Comparison of ENCODE assay signal across 1 cellular context in the genomic region with DNA sequence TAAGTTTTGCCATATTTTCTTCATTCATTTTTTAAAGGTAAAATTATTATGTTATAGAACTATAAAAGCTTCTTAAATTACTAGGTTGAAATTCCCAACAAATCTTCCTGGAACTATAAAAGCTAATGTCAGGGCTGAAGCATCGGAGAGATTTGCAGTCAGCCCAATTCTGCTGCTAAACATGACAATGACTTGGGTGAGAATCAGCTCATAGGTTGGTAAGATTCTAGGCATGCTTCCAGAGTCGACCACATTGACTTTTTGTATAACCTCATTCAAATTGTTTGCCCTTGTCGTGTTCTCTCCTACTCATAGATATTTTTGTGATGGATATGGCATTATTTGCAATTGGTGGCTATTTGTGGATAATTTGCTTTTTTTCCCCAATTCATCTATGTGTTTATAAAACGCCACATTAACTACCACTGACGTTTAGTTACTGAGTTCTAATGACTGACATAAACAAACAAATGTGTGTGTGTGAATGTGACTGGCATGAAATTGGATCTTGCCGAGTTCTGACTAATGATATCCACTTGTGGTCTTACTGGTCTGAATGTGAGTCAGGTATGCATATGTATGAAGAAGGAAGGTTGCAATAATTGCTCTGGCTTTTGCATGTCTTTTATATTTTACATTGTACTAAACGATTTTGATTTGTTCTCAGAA.
A peak's percentile ranks its signal among the peaks of the same experiment; 100 is the strongest.
TF ChIP-seq lines count a peak whose summit lies in the region.

No MANE protein-coding gene starts in this region.

TF ChIP-seq in HEK293, 187 proteins besides CTCF, POLR2A, EP300 and RAD21 (continued from another document):
- TF ChIP-seq, protein P1, sequence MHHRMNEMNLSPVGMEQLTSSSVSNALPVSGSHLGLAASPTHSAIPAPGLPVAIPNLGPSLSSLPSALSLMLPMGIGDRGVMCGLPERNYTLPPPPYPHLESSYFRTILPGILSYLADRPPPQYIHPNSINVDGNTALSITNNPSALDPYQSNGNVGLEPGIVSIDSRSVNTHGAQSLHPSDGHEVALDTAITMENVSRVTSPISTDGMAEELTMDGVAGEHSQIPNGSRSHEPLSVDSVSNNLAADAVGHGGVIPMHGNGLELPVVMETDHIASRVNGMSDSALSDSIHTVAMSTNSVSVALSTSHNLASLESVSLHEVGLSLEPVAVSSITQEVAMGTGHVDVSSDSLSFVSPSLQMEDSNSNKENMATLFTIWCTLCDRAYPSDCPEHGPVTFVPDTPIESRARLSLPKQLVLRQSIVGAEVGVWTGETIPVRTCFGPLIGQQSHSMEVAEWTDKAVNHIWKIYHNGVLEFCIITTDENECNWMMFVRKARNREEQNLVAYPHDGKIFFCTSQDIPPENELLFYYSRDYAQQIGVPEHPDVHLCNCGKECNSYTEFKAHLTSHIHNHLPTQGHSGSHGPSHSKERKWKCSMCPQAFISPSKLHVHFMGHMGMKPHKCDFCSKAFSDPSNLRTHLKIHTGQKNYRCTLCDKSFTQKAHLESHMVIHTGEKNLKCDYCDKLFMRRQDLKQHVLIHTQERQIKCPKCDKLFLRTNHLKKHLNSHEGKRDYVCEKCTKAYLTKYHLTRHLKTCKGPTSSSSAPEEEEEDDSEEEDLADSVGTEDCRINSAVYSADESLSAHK (tag by site-specific recombination; IDR thresholded peaks at IDR 0.05), result no peak
- no peak for TF ChIP-seq ZNF514 (tag by site-specific recombination; IDR thresholded peaks at IDR 0.05)
- TF ChIP-seq SP2 (tag by site-specific recombination; IDR thresholded peaks at IDR 0.05), result no peak
- no peak for TF ChIP-seq ZNF2 (tag by site-specific recombination; IDR thresholded peaks at IDR 0.05)
- 0 out of 2 replicates have a peak, but pooled peaks have one; percentile 35 for TF ChIP-seq ZEB2 (tag by site-specific recombination; IDR thresholded peaks at IDR 0.05)
- TF ChIP-seq, protein P2, sequence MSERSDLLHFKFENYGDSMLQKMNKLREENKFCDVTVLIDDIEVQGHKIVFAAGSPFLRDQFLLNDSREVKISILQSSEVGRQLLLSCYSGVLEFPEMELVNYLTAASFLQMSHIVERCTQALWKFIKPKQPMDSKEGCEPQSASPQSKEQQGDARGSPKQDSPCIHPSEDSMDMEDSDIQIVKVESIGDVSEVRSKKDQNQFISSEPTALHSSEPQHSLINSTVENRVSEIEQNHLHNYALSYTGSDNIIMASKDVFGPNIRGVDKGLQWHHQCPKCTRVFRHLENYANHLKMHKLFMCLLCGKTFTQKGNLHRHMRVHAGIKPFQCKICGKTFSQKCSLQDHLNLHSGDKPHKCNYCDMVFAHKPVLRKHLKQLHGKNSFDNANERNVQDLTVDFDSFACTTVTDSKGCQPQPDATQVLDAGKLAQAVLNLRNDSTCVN (tag by site-specific recombination; optimal IDR thresholded peaks at IDR 0.05), result no peak
- peak; percentile 60 for TF ChIP-seq ZNF600 (tag by site-specific recombination; IDR thresholded peaks at IDR 0.05)
- TF ChIP-seq ZNF544 (tag by site-specific recombination; IDR thresholded peaks at IDR 0.05), result no peak
- TF ChIP-seq ZSCAN16 (tag by site-specific recombination; IDR thresholded peaks at IDR 0.05), result no peak
- TF ChIP-seq YY2 (tag by site-specific recombination; IDR thresholded peaks at IDR 0.05), result no peak
- TF ChIP-seq SALL2 (tag by site-specific recombination; IDR thresholded peaks at IDR 0.05; ENCODE audit: borderline replicate concordance), result no peak
- TF ChIP-seq, protein P3, sequence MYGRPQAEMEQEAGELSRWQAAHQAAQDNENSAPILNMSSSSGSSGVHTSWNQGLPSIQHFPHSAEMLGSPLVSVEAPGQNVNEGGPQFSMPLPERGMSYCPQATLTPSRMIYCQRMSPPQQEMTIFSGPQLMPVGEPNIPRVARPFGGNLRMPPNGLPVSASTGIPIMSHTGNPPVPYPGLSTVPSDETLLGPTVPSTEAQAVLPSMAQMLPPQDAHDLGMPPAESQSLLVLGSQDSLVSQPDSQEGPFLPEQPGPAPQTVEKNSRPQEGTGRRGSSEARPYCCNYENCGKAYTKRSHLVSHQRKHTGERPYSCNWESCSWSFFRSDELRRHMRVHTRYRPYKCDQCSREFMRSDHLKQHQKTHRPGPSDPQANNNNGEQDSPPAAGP (tag by site-specific recombination; IDR thresholded peaks at IDR 0.05), result no peak
- TF ChIP-seq ZNF626 (tag by site-specific recombination; IDR thresholded peaks at IDR 0.05), result no peak
- TF ChIP-seq ZNF670 (tag by site-specific recombination; IDR thresholded peaks at IDR 0.05; ENCODE audit: low read depth), result no peak
- no peak for TF ChIP-seq MZF1 (tag by site-specific recombination; IDR thresholded peaks at IDR 0.05; ENCODE audit: borderline replicate concordance)
- TF ChIP-seq, protein P4, sequence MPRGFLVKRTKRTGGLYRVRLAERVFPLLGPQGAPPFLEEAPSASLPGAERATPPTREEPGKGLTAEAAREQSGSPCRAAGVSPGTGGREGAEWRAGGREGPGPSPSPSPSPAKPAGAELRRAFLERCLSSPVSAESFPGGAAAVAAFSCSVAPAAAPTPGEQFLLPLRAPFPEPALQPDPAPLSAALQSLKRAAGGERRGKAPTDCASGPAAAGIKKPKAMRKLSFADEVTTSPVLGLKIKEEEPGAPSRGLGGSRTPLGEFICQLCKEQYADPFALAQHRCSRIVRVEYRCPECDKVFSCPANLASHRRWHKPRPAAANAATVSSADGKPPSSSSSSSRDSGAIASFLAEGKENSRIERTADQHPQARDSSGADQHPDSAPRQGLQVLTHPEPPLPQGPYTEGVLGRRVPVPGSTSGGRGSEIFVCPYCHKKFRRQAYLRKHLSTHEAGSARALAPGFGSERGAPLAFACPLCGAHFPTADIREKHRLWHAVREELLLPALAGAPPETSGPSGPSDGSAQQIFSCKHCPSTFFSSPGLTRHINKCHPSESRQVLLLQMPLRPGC (tag by site-specific recombination; IDR thresholded peaks at IDR 0.05), result peak; percentile 83
- no peak for TF ChIP-seq GLIS1 (tag by site-specific recombination; IDR thresholded peaks at IDR 0.05)
- TF ChIP-seq, protein P5, sequence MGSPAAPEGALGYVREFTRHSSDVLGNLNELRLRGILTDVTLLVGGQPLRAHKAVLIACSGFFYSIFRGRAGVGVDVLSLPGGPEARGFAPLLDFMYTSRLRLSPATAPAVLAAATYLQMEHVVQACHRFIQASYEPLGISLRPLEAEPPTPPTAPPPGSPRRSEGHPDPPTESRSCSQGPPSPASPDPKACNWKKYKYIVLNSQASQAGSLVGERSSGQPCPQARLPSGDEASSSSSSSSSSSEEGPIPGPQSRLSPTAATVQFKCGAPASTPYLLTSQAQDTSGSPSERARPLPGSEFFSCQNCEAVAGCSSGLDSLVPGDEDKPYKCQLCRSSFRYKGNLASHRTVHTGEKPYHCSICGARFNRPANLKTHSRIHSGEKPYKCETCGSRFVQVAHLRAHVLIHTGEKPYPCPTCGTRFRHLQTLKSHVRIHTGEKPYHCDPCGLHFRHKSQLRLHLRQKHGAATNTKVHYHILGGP (tag by site-specific recombination; IDR thresholded peaks at IDR 0.05), result no peak
- TF ChIP-seq, protein P6, sequence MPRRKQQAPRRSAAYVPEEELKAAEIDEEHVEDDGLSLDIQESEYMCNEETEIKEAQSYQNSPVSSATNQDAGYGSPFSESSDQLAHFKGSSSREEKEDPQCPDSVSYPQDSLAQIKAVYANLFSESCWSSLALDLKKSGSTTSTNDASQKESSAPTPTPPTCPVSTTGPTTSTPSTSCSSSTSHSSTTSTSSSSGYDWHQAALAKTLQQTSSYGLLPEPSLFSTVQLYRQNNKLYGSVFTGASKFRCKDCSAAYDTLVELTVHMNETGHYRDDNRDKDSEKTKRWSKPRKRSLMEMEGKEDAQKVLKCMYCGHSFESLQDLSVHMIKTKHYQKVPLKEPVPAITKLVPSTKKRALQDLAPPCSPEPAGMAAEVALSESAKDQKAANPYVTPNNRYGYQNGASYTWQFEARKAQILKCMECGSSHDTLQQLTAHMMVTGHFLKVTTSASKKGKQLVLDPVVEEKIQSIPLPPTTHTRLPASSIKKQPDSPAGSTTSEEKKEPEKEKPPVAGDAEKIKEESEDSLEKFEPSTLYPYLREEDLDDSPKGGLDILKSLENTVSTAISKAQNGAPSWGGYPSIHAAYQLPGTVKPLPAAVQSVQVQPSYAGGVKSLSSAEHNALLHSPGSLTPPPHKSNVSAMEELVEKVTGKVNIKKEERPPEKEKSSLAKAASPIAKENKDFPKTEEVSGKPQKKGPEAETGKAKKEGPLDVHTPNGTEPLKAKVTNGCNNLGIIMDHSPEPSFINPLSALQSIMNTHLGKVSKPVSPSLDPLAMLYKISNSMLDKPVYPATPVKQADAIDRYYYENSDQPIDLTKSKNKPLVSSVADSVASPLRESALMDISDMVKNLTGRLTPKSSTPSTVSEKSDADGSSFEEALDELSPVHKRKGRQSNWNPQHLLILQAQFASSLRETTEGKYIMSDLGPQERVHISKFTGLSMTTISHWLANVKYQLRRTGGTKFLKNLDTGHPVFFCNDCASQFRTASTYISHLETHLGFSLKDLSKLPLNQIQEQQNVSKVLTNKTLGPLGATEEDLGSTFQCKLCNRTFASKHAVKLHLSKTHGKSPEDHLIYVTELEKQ (tag by site-specific recombination; IDR thresholded peaks at IDR 0.05; ENCODE audit: borderline replicate concordance), result peak; percentile 60; the same call in 1 of the 2 replicates
- TF ChIP-seq ZNF777 (tag by site-specific recombination; IDR thresholded peaks at IDR 0.05; ENCODE audit: borderline replicate concordance), result no peak
- no peak for TF ChIP-seq ZNF837 (tag by site-specific recombination; IDR thresholded peaks at IDR 0.05)
- TF ChIP-seq GLI4 (tag by site-specific recombination; IDR thresholded peaks at IDR 0.05), result no peak
- no peak for TF ChIP-seq ZNF114 (tag by site-specific recombination; IDR thresholded peaks at IDR 0.05)
- TF ChIP-seq, protein P7, sequence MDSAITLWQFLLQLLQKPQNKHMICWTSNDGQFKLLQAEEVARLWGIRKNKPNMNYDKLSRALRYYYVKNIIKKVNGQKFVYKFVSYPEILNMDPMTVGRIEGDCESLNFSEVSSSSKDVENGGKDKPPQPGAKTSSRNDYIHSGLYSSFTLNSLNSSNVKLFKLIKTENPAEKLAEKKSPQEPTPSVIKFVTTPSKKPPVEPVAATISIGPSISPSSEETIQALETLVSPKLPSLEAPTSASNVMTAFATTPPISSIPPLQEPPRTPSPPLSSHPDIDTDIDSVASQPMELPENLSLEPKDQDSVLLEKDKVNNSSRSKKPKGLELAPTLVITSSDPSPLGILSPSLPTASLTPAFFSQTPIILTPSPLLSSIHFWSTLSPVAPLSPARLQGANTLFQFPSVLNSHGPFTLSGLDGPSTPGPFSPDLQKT (IDR thresholded peaks at IDR 0.05; ENCODE audit: borderline replicate concordance, low read depth, low read length), result no peak
- TF ChIP-seq ZNF571 (tag by site-specific recombination; IDR thresholded peaks at IDR 0.05), result no peak
